ENCODE assay signal across 22 cellular contexts in genomic region chr1:47898156-47898825, GRCh38.
DNase-seq lines count a peak whose midpoint lies in the region; ATAC-seq, FAIRE-seq and TF ChIP-seq lines count a peak whose summit lies in the region.
"Had no signal": no experiment of that assay in that cellular context is flagged by ENCODE, and none has a peak within 500 bp of the region (broad histone marks: within the 10 kb centered on the region; RNA-seq: fewer than 3 reads in every experiment).

No MANE protein-coding gene starts in this region.

- dilution Hi-C loops in keratinocyte (cut with MboI; ENCODE audit: extremely low pct_ligation_motif_present, low sequenced_read_pairs), result no loop called here

- H4K20me1 ChIP-seq in keratinocyte (ENCODE audit: control insufficient read depth, extremely low read depth, insufficient read depth, low read length), result no peaks in the 10 kb centered on the region

- H2AFZ ChIP-seq in keratinocyte (ENCODE audit: control insufficient read depth, low read length), result no peak overlapping the region

- intact Hi-C loops in heart left ventricle (cut with DNase I), result no loop called here
- intact Hi-C loops in A673 (cut with micrococcal nuclease; ENCODE audit: unreplicated experiment), result no loop called here

- peak overlapping the region; percentile 75 for H3K27ac Mint-ChIP-seq in endodermal cell
- H3K27ac Mint-ChIP-seq: HFFc6 had no signal

- POLR2A ChIA-PET in A673 (lab: Charles Lee; ENCODE audit: low non-redundant PET), result no interaction called here

- no TSS peak for BruUV-seq in A673 (replicated peaks; lab: Mats Ljungman, UMichigan)

- H3K36me3 Mint-ChIP-seq in endodermal cell (ENCODE audit: low read depth), result peaks cover 2% of the 10 kb centered on the region

- CTCF ChIA-PET in A673 (lab: Charles Lee), result no interaction called here

- no peaks in the 10 kb centered on the region for H3K27me3 Mint-ChIP-seq in endodermal cell (ENCODE audit: insufficient read depth)

- TF ChIP-seq POLR2A in heart left ventricle (IDR thresholded peaks at IDR 0.05), result no peak
- TF ChIP-seq POLR2A in Peyer's patch (IDR thresholded peaks at IDR 0.05), result no peak

- H3K4me1 ChIP-seq in cardiac muscle cell (ENCODE audit: low read depth) (peaks cover 18% of the 10 kb centered on the region), heart left ventricle (no peaks in the 10 kb centered on the region), endodermal cell (ENCODE audit: control insufficient read depth, insufficient read depth, low read length) (peaks cover 17% of the 10 kb centered on the region), keratinocyte (ENCODE audit: control insufficient read depth, extremely low read depth, insufficient read depth, low read length) (peaks cover 17% of the 10 kb centered on the region), Peyer's patch (peaks cover 0 to 5% (median 0%) of the 10 kb centered on the region in 4 donors), A673 (ENCODE audit: insufficient read depth, low read length, poor library complexity, severe bottlenecking) (no peaks in the 10 kb centered on the region)

- peak; percentile 55 for FAIRE-seq in keratinocyte (lab: Jason Lieb, UNC)
- FAIRE-seq: G401.6, GM12891, HepG2 had no signal

- no peak for ATAC-seq in heart left ventricle
- ATAC-seq: HepG2, Panc1 had no signal

- DNase-seq in cardiac muscle cell (ENCODE audit: low read depth in 1 of 2, low spot score in 1 of 2) (peak in 1 of 2 donors; percentile 54), heart left ventricle (no peak), endodermal cell (peak; percentile 85), keratinocyte (ENCODE audit: low read depth, low spot score) (no peak), Peyer's patch (no peak), A673 (ENCODE audit: low spot score) (no peak)
- DNase-seq in NK-92 treated with Interleukin-12 subunit alpha and Interleukin-12 subunit beta, amount 100 ng/mL, for 24 hours (lab: John Stamatoyannopoulos, UW), result no peak
- DNase-seq in activated CD4-positive, alpha-beta T cell treated with anti-CD3 and anti-CD28 coated beads for 48 hours, result no peak
- DNase-seq: C1 segment of cervical spinal cord, DMS53, HFFc6, MG63, NCI-H1092 treated with DMSO at 0.1 percent for 48 hours, NCI-H1694, NCI-H446, NCI-H748 treated with DMSO at 0.1 percent for 48 hours, Right ventricle myocardium superior had no signal

- H3K4me2 ChIP-seq in keratinocyte (ENCODE audit: control insufficient read depth, extremely low read depth, insufficient read depth, low read depth, low read length), result no peak overlapping the region

- H3K4me3 ChIP-seq in cardiac muscle cell, result no peak overlapping the region
- no peak overlapping the region for H3K4me3 ChIP-seq in heart left ventricle
- H3K4me3 ChIP-seq in endodermal cell (ENCODE audit: low read length), result no peak overlapping the region
- H3K4me3 ChIP-seq in keratinocyte (ENCODE audit: control insufficient read depth in 2 of 3, extremely low read depth in 1 of 3, insufficient read depth in 2 of 3, low read depth in 1 of 3, low read length in 3 of 3), result no peak overlapping the region
- no peak overlapping the region for H3K4me3 ChIP-seq in Peyer's patch
- no peak overlapping the region for H3K4me3 ChIP-seq in A673 (ENCODE audit: low read depth, low read length, poor library complexity, severe bottlenecking)
- H3K4me3 ChIP-seq: MG63 had no signal

- H3K36me3 ChIP-seq in cardiac muscle cell (no peaks in the 10 kb centered on the region), heart left ventricle (no peaks in the 10 kb centered on the region), endodermal cell (ENCODE audit: control insufficient read depth, insufficient read depth, low read length) (peaks cover 27% of the 10 kb centered on the region), keratinocyte (ENCODE audit: control insufficient read depth in 2 of 2, extremely low read depth in 1 of 2, insufficient read depth in 2 of 2, low read length in 2 of 2) (no peaks in the 10 kb centered on the region), Peyer's patch (no peaks in the 10 kb centered on the region), A673 (ENCODE audit: insufficient read depth, low read length, poor library complexity, severe bottlenecking) (no peaks in the 10 kb centered on the region)
- H3K36me3 ChIP-seq: MG63 had no signal

- H3K79me2 ChIP-seq in keratinocyte (ENCODE audit: control insufficient read depth, insufficient read depth, low read length), result no peaks in the 10 kb centered on the region

- H3K9me3 Mint-ChIP-seq in endodermal cell, result no peaks in the 10 kb centered on the region

- TF ChIP-seq CTCF in cardiac muscle cell (IDR thresholded peaks at IDR 0.05; ENCODE audit: low read depth, low read length) (no peak), heart left ventricle (IDR thresholded peaks at IDR 0.05) (no peak), endodermal cell (conservative IDR thresholded peaks at IDR 0.05) (no peak), keratinocyte (optimal IDR thresholded peaks at IDR 0.05 in 1 of 3, IDR thresholded peaks at IDR 0.05 in 1 of 3, conservative IDR thresholded peaks at IDR 0.05 in 1 of 3; ENCODE audit: extremely low read depth in 1 of 3, insufficient read depth in 2 of 3, low read length in 3 of 3) (no peak), Peyer's patch (IDR thresholded peaks at IDR 0.05) (no peak), A673 (conservative IDR thresholded peaks at IDR 0.05; ENCODE audit: low read depth, low read length) (no peak)

- H3K4me3 Mint-ChIP-seq in endodermal cell, result no peak overlapping the region
- H3K4me3 Mint-ChIP-seq: HFFc6 had no signal

- no peaks in the 10 kb centered on the region for H3K9me1 ChIP-seq in keratinocyte (ENCODE audit: control insufficient read depth, extremely low read depth, insufficient read depth, low read length)

- H3K4me1 Mint-ChIP-seq in endodermal cell, result peaks cover 46% of the 10 kb centered on the region

- H3K27ac ChIP-seq in cardiac muscle cell (peak overlapping the region; percentile 54), heart left ventricle (no peak overlapping the region), endodermal cell (ENCODE audit: low read depth, low read length) (no peak overlapping the region), keratinocyte (ENCODE audit: control insufficient read depth, insufficient read depth, low read length) (no peak overlapping the region), Peyer's patch (no peak overlapping the region), A673 (ENCODE audit: low read depth, low read length, poor library complexity, severe bottlenecking) (no peak overlapping the region)
- H3K27ac ChIP-seq: HL-60 had no signal

- WGBS in heart left ventricle, 4 donors, result 56 to 67% (median 64%) methylated on average over 6 of the region's 6 CpGs
- WGBS in endodermal cell (ENCODE audit: insufficient coverage in 1 of 2, insufficient read length in 1 of 2), 2 experiments, result 50 to 71% methylated on average over 1 to 6 of the region's 6 CpGs

- H3K9me3 ChIP-seq in cardiac muscle cell (ENCODE audit: low read depth), result no peaks in the 10 kb centered on the region
- H3K9me3 ChIP-seq in heart left ventricle, result no peaks in the 10 kb centered on the region
- no peaks in the 10 kb centered on the region for H3K9me3 ChIP-seq in endodermal cell (ENCODE audit: control insufficient read depth, low read length)
- H3K9me3 ChIP-seq in keratinocyte (ENCODE audit: control insufficient read depth, low read depth, low read length), result no peaks in the 10 kb centered on the region
- H3K9me3 ChIP-seq in Peyer's patch, result no peaks in the 10 kb centered on the region
- H3K9me3 ChIP-seq in A673 (ENCODE audit: low read depth, low read length, poor library complexity, severe bottlenecking), result no peaks in the 10 kb centered on the region
- H3K9me3 ChIP-seq: MG63 had no signal

- no peak overlapping the region for H3K9ac ChIP-seq in endodermal cell (ENCODE audit: extremely low read depth, low read length, poor library complexity, severe bottlenecking)
- H3K9ac ChIP-seq in keratinocyte (ENCODE audit: control insufficient read depth, extremely low read depth, insufficient read depth, low read length), result no peak overlapping the region

- H3K27me3 ChIP-seq in cardiac muscle cell (peaks cover 8% of the 10 kb centered on the region), heart left ventricle (no peaks in the 10 kb centered on the region), endodermal cell (ENCODE audit: control insufficient read depth, insufficient read depth, low read length, poor library complexity, severe bottlenecking) (no peaks in the 10 kb centered on the region), keratinocyte (ENCODE audit: control insufficient read depth, extremely low read depth, insufficient read depth, low read length) (no peaks in the 10 kb centered on the region), Peyer's patch (no peaks in the 10 kb centered on the region), A673 (replicated peaks; ENCODE audit: insufficient read depth, low read depth, low read length, poor library complexity) (peaks cover 14% of the 10 kb centered on the region)
- H3K27me3 ChIP-seq: MG63 had no signal
